In genomic region chr5:140372971-140373487, GRCh38 we compare ENCODE assay signal across 8 cellular contexts. TPM values are rescaled to one million over a fixed set of nuclear protein-coding genes. Genes with fewer than 3 reads are reported as not detected.
DNase-seq lines count a peak whose midpoint lies in the region; ATAC-seq and TF ChIP-seq lines count a peak whose summit lies in the region.

No MANE protein-coding gene starts in this region.

- no peak overlapping the region for H3K27ac ChIP-seq in Peyer's patch
- H3K27ac ChIP-seq in cardiac muscle cell, result no peak overlapping the region
- H3K27ac ChIP-seq in ovary, result no peak overlapping the region

- H3K36me3 ChIP-seq in Peyer's patch (no peaks in the 10 kb centered on the region), cardiac muscle cell (no peaks in the 10 kb centered on the region), ovary (no peaks in the 10 kb centered on the region)

- TF ChIP-seq CTCF in Peyer's patch (IDR thresholded peaks at IDR 0.05) (peak; percentile 57 to 80 (median 70)), cardiac muscle cell (IDR thresholded peaks at IDR 0.05; ENCODE audit: low read depth, low read length) (peak; percentile 88), ovary (IDR thresholded peaks at IDR 0.05) (peak; percentile 50 to 81 (median 65))

- DNase-seq in GM04503 (ENCODE audit: low read depth), result peak; percentile 25
- DNase-seq in HK-2 (ENCODE audit: unreplicated experiment), result peak; percentile 41
- DNase-seq in Peyer's patch, result peak; percentile 29 to 78 (median 59)
- DNase-seq in activated naive CD8-positive, alpha-beta T cell treated with anti-CD3 and anti-CD28 coated beads for 36 hours, result peak; percentile 27
- peak; percentile 74 to 91 for DNase-seq in cardiac muscle cell (ENCODE audit: low read depth in 1 of 2, low spot score in 1 of 2)
- peak; percentile 65 to 82 (median 76) for DNase-seq in ovary
- no peak for DNase-seq in cortex of kidney (lab: John Stamatoyannopoulos, UW)

- H3K27me3 ChIP-seq in Peyer's patch, result no peaks in the 10 kb centered on the region
- H3K27me3 ChIP-seq in cardiac muscle cell, result no peaks in the 10 kb centered on the region
- no peaks in the 10 kb centered on the region for H3K27me3 ChIP-seq in ovary

- no peak for TF ChIP-seq EP300 in ovary (IDR thresholded peaks at IDR 0.05)

- 4 to 10% (median 5%) methylated on average over 2 of the region's 2 CpGs for WGBS in ovary, 3 donors

- no peaks in the 10 kb centered on the region for H3K9me3 Mint-ChIP-seq in activated naive CD8-positive, alpha-beta T cell treated with anti-CD3 and anti-CD28 coated beads for 36 hours

- TF ChIP-seq POLR2A in Peyer's patch (IDR thresholded peaks at IDR 0.05) (no peak), ovary (IDR thresholded peaks at IDR 0.05) (no peak)

- H3K27me3 Mint-ChIP-seq in activated naive CD8-positive, alpha-beta T cell treated with anti-CD3 and anti-CD28 coated beads for 36 hours, result no peaks in the 10 kb centered on the region

- ATAC-seq in HG03039 (IDR thresholded peaks at IDR 0.05; ENCODE audit: unreplicated experiment), result no peak

- H3K9me3 ChIP-seq in Peyer's patch (no peaks in the 10 kb centered on the region), cardiac muscle cell (ENCODE audit: low read depth) (no peaks in the 10 kb centered on the region), ovary (no peaks in the 10 kb centered on the region)

- H3K27ac Mint-ChIP-seq in activated naive CD8-positive, alpha-beta T cell treated with anti-CD3 and anti-CD28 coated beads for 36 hours, result no peak overlapping the region

- no peak overlapping the region for H3K4me3 Mint-ChIP-seq in activated naive CD8-positive, alpha-beta T cell treated with anti-CD3 and anti-CD28 coated beads for 36 hours

- intact Hi-C loops in ovary (cut with DNase I), result loop anchor here in 1 of 4 donors (10.0 kb wide), 1 partner anchor 262 kb away; the partner anchor contains the start of genes CD14 and TMCO6

- H3K36me3 Mint-ChIP-seq in activated naive CD8-positive, alpha-beta T cell treated with anti-CD3 and anti-CD28 coated beads for 36 hours, result no peaks in the 10 kb centered on the region

- no peak overlapping the region for H3K4me3 ChIP-seq in Peyer's patch
- no peak overlapping the region for H3K4me3 ChIP-seq in cardiac muscle cell
- no peak overlapping the region for H3K4me3 ChIP-seq in ovary

- H3K4me1 Mint-ChIP-seq in activated naive CD8-positive, alpha-beta T cell treated with anti-CD3 and anti-CD28 coated beads for 36 hours, result peaks cover 5% of the 10 kb centered on the region

- H3K4me1 ChIP-seq in Peyer's patch, result peaks cover 0 to 6% (median 2%) of the 10 kb centered on the region in 4 donors
- no peaks in the 10 kb centered on the region for H3K4me1 ChIP-seq in cardiac muscle cell (ENCODE audit: low read depth)
- H3K4me1 ChIP-seq in ovary (ENCODE audit: insufficient read depth), result no peaks in the 10 kb centered on the region

RNA-seq across cellular contexts. Expression of gene SLC4A9, which starts 13.0 kb away (rescaled TPM):
- total RNA-seq in Peyer's patch, result 1 to 10 TPM in 1 of 4 donors, under 1 TPM in 2, not detected in 1; 0.38 to 2.5 (median 0.40) TPM
- total RNA-seq in activated naive CD8-positive, alpha-beta T cell treated with anti-CD3 and anti-CD28 coated beads for 36 hours, result not detected
- total RNA-seq in cardiac muscle cell, result not detected in 2 replicates
- polyA plus RNA-seq in cardiac muscle cell, result 0.06 TPM in 1 of 2 replicates, not detected in the other
- under 1 TPM in 1 of 7 donors, not detected in 6; 0.13 TPM for total RNA-seq in ovary
- not detected for polyA plus RNA-seq in ovary

RNA-seq across cellular contexts. Expression of gene HBEGF, which starts 26.6 kb away (rescaled TPM):
- total RNA-seq in Peyer's patch (10 to 100 TPM in 2 of 4 donors, 1 to 10 TPM in 2; 4.1 to 41.0 (median 10.1) TPM), cardiac muscle cell (4.9 TPM in 2 replicates), ovary (10 to 100 TPM in 1 of 7 donors, 1 to 10 TPM in 6; 1.5 to 14.5 (median 5.6) TPM)
- total RNA-seq in activated naive CD8-positive, alpha-beta T cell treated with anti-CD3 and anti-CD28 coated beads for 36 hours, result 1 to 10 TPM; 5.7 TPM
- polyA plus RNA-seq in cardiac muscle cell (3.7 and 5.1 TPM in 2 replicates), ovary (10 to 100 TPM in 1 of 2 donors, 1 to 10 TPM in 1; 3.4 to 10.8 TPM)

RNA-seq across cellular contexts. Expression of gene ANKHD1, which starts 28.6 kb away (rescaled TPM):
- total RNA-seq in Peyer's patch (100 to 1,000 TPM; 141 to 236 (median 211) TPM), cardiac muscle cell (42.4 and 58.8 TPM in 2 replicates), ovary (100 to 1,000 TPM in 5 of 7 donors, 10 to 100 TPM in 2; 72.0 to 141 (median 119) TPM)
- total RNA-seq in activated naive CD8-positive, alpha-beta T cell treated with anti-CD3 and anti-CD28 coated beads for 36 hours, result 10 to 100 TPM; 86.7 to 89.6 TPM
- polyA plus RNA-seq in cardiac muscle cell (41.5 and 46.5 TPM in 2 replicates), ovary (10 to 100 TPM; 48.3 to 85.5 TPM)
